8 cellular contexts compared by ENCODE assay signal in genomic region chr5:136212252-136212721, GRCh38. TPM values are rescaled to one million over a fixed set of nuclear protein-coding genes. Genes with fewer than 3 reads are reported as not detected.
DNase-seq lines count a peak whose midpoint lies in the region; ATAC-seq and TF ChIP-seq lines count a peak whose summit lies in the region.

No MANE protein-coding gene starts in this region.

- TF ChIP-seq CTCF in OCI-LY7 (conservative IDR thresholded peaks at IDR 0.05; ENCODE audit: low read length), result peak; percentile 98

- intact Hi-C loops in OCI-LY7 (cut with micrococcal nuclease; ENCODE audit: unreplicated experiment) (loop anchor here (1.0 to 2.0 kb wide), 3 partner anchors 150 to 325 kb away; no protein-coding TSS in a partner anchor), head of caudate nucleus (cut with DNase I) (loop anchor here (5.0 kb wide), 1 partner anchor 325 kb away; no protein-coding TSS in a partner anchor), sciatic nerve (cut with DNase I) (no loop called here)

- CTCF ChIA-PET in OCI-LY7 (lab: Charles Lee; ENCODE audit: unreplicated experiment), result no interaction called here

- no peaks in the 10 kb centered on the region for H4K20me1 ChIP-seq in OCI-LY7 (ENCODE audit: insufficient read depth, low read length)

- ATAC-seq in HG02610 (IDR thresholded peaks at IDR 0.05; ENCODE audit: unreplicated experiment) (peak; percentile 55), sciatic nerve (peak; percentile 41), HG03025 (IDR thresholded peaks at IDR 0.05; ENCODE audit: low FRiP score, unreplicated experiment) (no peak)

- no peaks in the 10 kb centered on the region for H3K36me3 ChIP-seq in OCI-LY7 (ENCODE audit: insufficient read depth, low read length)

- no TSS peak for BruUV-seq in OCI-LY7 (replicated peaks; lab: Mats Ljungman, UMichigan)

- no peaks in the 10 kb centered on the region for H3K9me2 ChIP-seq in OCI-LY7 (ENCODE audit: insufficient read depth, low read length)

- H3K79me2 ChIP-seq in OCI-LY7 (ENCODE audit: insufficient read depth, low read depth, low read length), result no peaks in the 10 kb centered on the region

- H2AFZ ChIP-seq in OCI-LY7 (ENCODE audit: low read length), result no peak overlapping the region

- no peak overlapping the region for H3K4me3 ChIP-seq in OCI-LY7 (ENCODE audit: low read depth, low read length, poor library complexity, severe bottlenecking)

- no peak overlapping the region for H3K27ac ChIP-seq in OCI-LY7 (ENCODE audit: low read depth, low read length, poor library complexity, severe bottlenecking)

- H3K4me1 ChIP-seq in OCI-LY7 (ENCODE audit: insufficient read depth, low read length, poor library complexity, severe bottlenecking), result no peaks in the 10 kb centered on the region

- DNase-seq in NCI-H1105 treated with DMSO at 0.1 percent for 48 hours (lab: John Stamatoyannopoulos, UW) (peak; percentile 6), NCI-H1105 (lab: John Stamatoyannopoulos, UW) (no peak), OCI-LY7 (ENCODE audit: low spot score) (peak; percentile 57), head of caudate nucleus (peak in 41 of 42 donors; percentile 21 to 87 (median 63)), sciatic nerve (ENCODE audit: low spot score) (peak; percentile 79)
- DNase-seq in activated gamma-delta T cell treated with anti-CD3 and anti-CD28 coated beads, Interleukin-2, amount 50 U/mL, for 16 hours (ENCODE audit: low read depth), result peak; percentile 20

- H3K4me2 ChIP-seq in OCI-LY7 (ENCODE audit: low read length), result no peak overlapping the region

- H3K9me3 ChIP-seq in OCI-LY7 (ENCODE audit: low read length), result no peaks in the 10 kb centered on the region

- POLR2A ChIA-PET in OCI-LY7 (lab: Charles Lee), result interaction anchor here (0.8 kb wide), 1 partner anchor 103 kb away, joined by 3 read pairs; no protein-coding TSS in a partner anchor

RNA-seq across cellular contexts. Expression of gene SMIM32, which starts 19.3 kb away (rescaled TPM):
- total RNA-seq in OCI-LY7 (2014; rRNA removed; shearing (Covaris generic)), result not detected in 2 replicates
- total RNA-seq in OCI-LY7 (2022) (not detected in 2 replicates), sciatic nerve (not detected)
